Comparison of ENCODE assay signal across 8 cellular contexts in genomic region chr15:90664081-90664461, GRCh38. TPM values are rescaled to one million over a fixed set of nuclear protein-coding genes. Genes with fewer than 3 reads are reported as not detected.
A peak's percentile ranks its signal among the peaks of the same experiment; 100 is the strongest.
DNase-seq lines count a peak whose midpoint lies in the region; ATAC-seq and TF ChIP-seq lines count a peak whose summit lies in the region.
"Not testable (repeated sequence)": the region's sequence is repeated elsewhere in the genome, so short reads cannot be mapped to it uniquely, and the experiment has no call there.

No MANE protein-coding gene starts in this region.

- peaks cover 88% of the 10 kb centered on the region for H3K27me3 Mint-ChIP-seq in CD4-positive, CD25-positive, alpha-beta regulatory T cell
- H3K27me3 Mint-ChIP-seq in activated CD4-positive, alpha-beta T cell treated with anti-CD3 and anti-CD28 coated beads, Interleukin-2, amount 10 ng/mL, durations not matched to agents 24 days and 14 days; MCF 10A (ENCODE audit: insufficient read depth, unreplicated experiment); stimulated activated naive CD8-positive, alpha-beta T cell treated with anti-CD3 and anti-CD28 coated beads, Interleukin-15, amount 100 ng/mL, for 72 hours: not testable (repeated sequence)
- H3K27me3 Mint-ChIP-seq in activated T-helper 17 cell treated with anti-CD3 and anti-CD28 coated beads, Interleukin-2, amount 50 U/mL, for 72 hours: peaks cover 17% of the 10 kb centered on the region
- peaks cover 0 to 18% (median 12%) of the 10 kb centered on the region in 5 donors for H3K27me3 Mint-ChIP-seq in naive thymus-derived CD4-positive, alpha-beta T cell

- H3K9me3 ChIP-seq in CD4-positive, CD25-positive, alpha-beta regulatory T cell (ENCODE audit: control insufficient read depth in 2 of 2, low read length in 2 of 2); naive thymus-derived CD4-positive, alpha-beta T cell (ENCODE audit: control insufficient read depth in 2 of 3, low read length in 3 of 3): not testable (repeated sequence)

- BruUV-seq in MCF 10A (replicated peaks; lab: Mats Ljungman, UMichigan): TSS peak; percentile 34

- POLR2A ChIA-PET in MCF 10A (lab: Yijun Ruan, JAX): interaction anchor here (0.8 to 5.0 kb wide), 3 partner anchors 16 to 52 kb away, joined by 3 to 31 read pairs (median 3); no protein-coding TSS in a partner anchor
- POLR2A ChIA-PET in naive thymus-derived CD4-positive, alpha-beta T cell (lab: Charles Lee): interaction anchor here (0.7 to 2.5 kb wide), 5 partner anchors 13 to 153 kb away, joined by 3 to 8 read pairs (median 3); partner anchors contain the start of gene BLM

- not testable (repeated sequence) for H3K36me3 ChIP-seq in CD4-positive, CD25-positive, alpha-beta regulatory T cell (ENCODE audit: control insufficient read depth, insufficient read depth, low read length); naive thymus-derived CD4-positive, alpha-beta T cell (ENCODE audit: control insufficient read depth in 2 of 3, insufficient read depth in 3 of 3, low read length in 3 of 3)

- H3K36me3 Mint-ChIP-seq in CD4-positive, CD25-positive, alpha-beta regulatory T cell; activated T-helper 17 cell treated with anti-CD3 and anti-CD28 coated beads, Interleukin-2, amount 50 U/mL, for 72 hours (ENCODE audit: low read depth); MCF 10A (ENCODE audit: insufficient read depth, unreplicated experiment): not testable (repeated sequence)
- peaks cover 10% of the 10 kb centered on the region for H3K36me3 Mint-ChIP-seq in activated CD4-positive, alpha-beta T cell treated with anti-CD3 and anti-CD28 coated beads, Interleukin-2, amount 10 ng/mL, durations not matched to agents 24 days and 14 days (ENCODE audit: low read depth)
- H3K36me3 Mint-ChIP-seq in naive thymus-derived CD4-positive, alpha-beta T cell: peaks cover 0 to 21% (median 0%) of the 10 kb centered on the region in 5 donors

- not testable (repeated sequence) for H3K4me3 ChIP-seq in CD4-positive, CD25-positive, alpha-beta regulatory T cell (ENCODE audit: low read depth, low read length); naive thymus-derived CD4-positive, alpha-beta T cell (ENCODE audit: low read length)
- peak overlapping the region; percentile 75 for H3K4me3 ChIP-seq in GM12865 (ENCODE audit: low read depth, low read length)
- peak overlapping the region; percentile 73 for H3K4me3 ChIP-seq in NB4 (ENCODE audit: low read depth, low read length)

- TF ChIP-seq CTCF in GM12865 (IDR thresholded peaks at IDR 0.05; ENCODE audit: insufficient read depth, low read depth, low read length, missing control alignments); NB4 (IDR thresholded peaks at IDR 0.05; ENCODE audit: low read depth, low read length); MCF 10A (IDR thresholded peaks at IDR 0.05; ENCODE audit: unreplicated experiment): not testable (repeated sequence)

- intact Hi-C loops in activated CD4-positive, alpha-beta T cell treated with anti-CD3 and anti-CD28 coated beads, Interleukin-2, amount 10 ng/mL, durations not matched to agents 24 days and 14 days (cut with micrococcal nuclease): loop anchor here (2.0 kb wide), 1 partner anchor 23 kb away; no protein-coding TSS in a partner anchor
- intact Hi-C loops in MCF 10A (cut with micrococcal nuclease): not testable (repeated sequence)
- intact Hi-C loops in naive thymus-derived CD4-positive, alpha-beta T cell (cut with micrococcal nuclease): loop anchor here in 1 of 2 donors (5.0 kb wide), 1 partner anchor 153 kb away; no protein-coding TSS in a partner anchor

- peaks cover 38% of the 10 kb centered on the region for H3K27me3 ChIP-seq in CD4-positive, CD25-positive, alpha-beta regulatory T cell (ENCODE audit: control insufficient read depth, insufficient read depth, low read length)
- not testable (repeated sequence) for H3K27me3 ChIP-seq in naive thymus-derived CD4-positive, alpha-beta T cell (ENCODE audit: control insufficient read depth in 2 of 2, insufficient read depth in 2 of 2, low read length in 2 of 2)

- H3K4me1 ChIP-seq in CD4-positive, CD25-positive, alpha-beta regulatory T cell (ENCODE audit: control insufficient read depth, insufficient read depth, low read length, poor library complexity, severe bottlenecking): peaks cover 44% of the 10 kb centered on the region
- peaks cover 24 to 36% of the 10 kb centered on the region in 2 donors for H3K4me1 ChIP-seq in naive thymus-derived CD4-positive, alpha-beta T cell (ENCODE audit: control insufficient read depth in 2 of 2, insufficient read depth in 2 of 2, low read length in 2 of 2)

- H3K4me1 Mint-ChIP-seq in CD4-positive, CD25-positive, alpha-beta regulatory T cell: peaks cover 27 to 64% (median 49%) of the 10 kb centered on the region in 4 donors
- peaks cover 66% of the 10 kb centered on the region for H3K4me1 Mint-ChIP-seq in activated CD4-positive, alpha-beta T cell treated with anti-CD3 and anti-CD28 coated beads, Interleukin-2, amount 10 ng/mL, durations not matched to agents 24 days and 14 days
- H3K4me1 Mint-ChIP-seq in activated T-helper 17 cell treated with anti-CD3 and anti-CD28 coated beads, Interleukin-2, amount 50 U/mL, for 72 hours: peaks cover 44% of the 10 kb centered on the region
- H3K4me1 Mint-ChIP-seq in MCF 10A (ENCODE audit: insufficient read depth, unreplicated experiment): peaks cover 45% of the 10 kb centered on the region
- peaks cover 44 to 79% (median 69%) of the 10 kb centered on the region in 7 donors for H3K4me1 Mint-ChIP-seq in naive thymus-derived CD4-positive, alpha-beta T cell
- peaks cover 75% of the 10 kb centered on the region for H3K4me1 Mint-ChIP-seq in stimulated activated naive CD8-positive, alpha-beta T cell treated with anti-CD3 and anti-CD28 coated beads, Interleukin-15, amount 100 ng/mL, for 72 hours

- not testable (repeated sequence) for H3K9me3 Mint-ChIP-seq in CD4-positive, CD25-positive, alpha-beta regulatory T cell; activated CD4-positive, alpha-beta T cell treated with anti-CD3 and anti-CD28 coated beads, Interleukin-2, amount 10 ng/mL, durations not matched to agents 24 days and 14 days; activated T-helper 17 cell treated with anti-CD3 and anti-CD28 coated beads, Interleukin-2, amount 50 U/mL, for 72 hours; MCF 10A (ENCODE audit: unreplicated experiment); naive thymus-derived CD4-positive, alpha-beta T cell; stimulated activated naive CD8-positive, alpha-beta T cell treated with anti-CD3 and anti-CD28 coated beads, Interleukin-15, amount 100 ng/mL, for 72 hours

- not testable (repeated sequence) for H3K27ac ChIP-seq in CD4-positive, CD25-positive, alpha-beta regulatory T cell (ENCODE audit: insufficient read depth, low read length, poor library complexity, severe bottlenecking); naive thymus-derived CD4-positive, alpha-beta T cell (ENCODE audit: low read depth, low read length)

- CTCF ChIA-PET in MCF 10A (lab: Yijun Ruan, JAX): interaction anchor here (0.6 to 1.7 kb wide), 4 partner anchors 222 to 1645 kb away, joined by 3 to 5 read pairs (median 4); partner anchors contain the start of gene UNC45A
- CTCF ChIA-PET in naive thymus-derived CD4-positive, alpha-beta T cell (lab: Charles Lee): not testable (repeated sequence)

- peak overlapping the region; percentile 72 to 82 (median 77) for H3K4me3 Mint-ChIP-seq in CD4-positive, CD25-positive, alpha-beta regulatory T cell
- peak overlapping the region; percentile 87 for H3K4me3 Mint-ChIP-seq in activated CD4-positive, alpha-beta T cell treated with anti-CD3 and anti-CD28 coated beads, Interleukin-2, amount 10 ng/mL, durations not matched to agents 24 days and 14 days
- H3K4me3 Mint-ChIP-seq in activated T-helper 17 cell treated with anti-CD3 and anti-CD28 coated beads, Interleukin-2, amount 50 U/mL, for 72 hours: peak overlapping the region; percentile 86
- H3K4me3 Mint-ChIP-seq in MCF 10A (ENCODE audit: unreplicated experiment): peak overlapping the region; percentile 73
- H3K4me3 Mint-ChIP-seq in naive thymus-derived CD4-positive, alpha-beta T cell: peak overlapping the region; percentile 74 to 90 (median 82)
- H3K4me3 Mint-ChIP-seq in stimulated activated naive CD8-positive, alpha-beta T cell treated with anti-CD3 and anti-CD28 coated beads, Interleukin-15, amount 100 ng/mL, for 72 hours: peak overlapping the region; percentile 86 to 88

- TF ChIP-seq POLR2A in NB4 (IDR thresholded peaks at IDR 0.05; ENCODE audit: extremely low read depth, insufficient read length): not testable (repeated sequence)

- not testable (repeated sequence) for DNase-seq in CD4-positive, CD25-positive, alpha-beta regulatory T cell; NB4 (ENCODE audit: low read depth); activated CD4-positive, alpha-beta T cell treated with anti-CD3 and anti-CD28 coated beads, Interleukin-2, amount 10 ng/mL, durations not matched to agents 24 days and 14 days; MCF 10A (ENCODE audit: unreplicated experiment); naive thymus-derived CD4-positive, alpha-beta T cell; stimulated activated naive CD8-positive, alpha-beta T cell treated with anti-CD3 and anti-CD28 coated beads, Interleukin-15, amount 100 ng/mL, for 72 hours
- DNase-seq in GM12865 (ENCODE audit: low read depth): peak; percentile 61

- not testable (repeated sequence) for ATAC-seq in CD4-positive, CD25-positive, alpha-beta regulatory T cell (ENCODE audit: low read depth in 2 of 2); activated T-helper 17 cell treated with anti-CD3 and anti-CD28 coated beads, Interleukin-2, amount 50 U/mL, for 72 hours (replicated peaks); naive thymus-derived CD4-positive, alpha-beta T cell; stimulated activated naive CD8-positive, alpha-beta T cell treated with anti-CD3 and anti-CD28 coated beads, Interleukin-15, amount 100 ng/mL, for 72 hours

- H3K27ac Mint-ChIP-seq in CD4-positive, CD25-positive, alpha-beta regulatory T cell: peak overlapping the region in 1 of 3 donors; percentile 20
- H3K27ac Mint-ChIP-seq in activated CD4-positive, alpha-beta T cell treated with anti-CD3 and anti-CD28 coated beads, Interleukin-2, amount 10 ng/mL, durations not matched to agents 24 days and 14 days: peak overlapping the region; percentile 92
- peak overlapping the region; percentile 79 for H3K27ac Mint-ChIP-seq in activated T-helper 17 cell treated with anti-CD3 and anti-CD28 coated beads, Interleukin-2, amount 50 U/mL, for 72 hours
- peak overlapping the region; percentile 86 for H3K27ac Mint-ChIP-seq in MCF 10A (ENCODE audit: low read depth, unreplicated experiment)
- peak overlapping the region in 4 of 9 donors; percentile 41 to 92 (median 69) for H3K27ac Mint-ChIP-seq in naive thymus-derived CD4-positive, alpha-beta T cell
- peak overlapping the region in 1 of 2 donors; percentile 95 for H3K27ac Mint-ChIP-seq in stimulated activated naive CD8-positive, alpha-beta T cell treated with anti-CD3 and anti-CD28 coated beads, Interleukin-15, amount 100 ng/mL, for 72 hours

RNA-seq across cellular contexts. Expression of gene BLM, which starts 53.1 kb away (rescaled TPM):
- total RNA-seq in CD4-positive, CD25-positive, alpha-beta regulatory T cell: 12.0 TPM
- 1 to 10 TPM; 6.3 to 7.8 (median 6.7) TPM for polyA plus RNA-seq in CD4-positive, CD25-positive, alpha-beta regulatory T cell
- total RNA-seq in activated CD4-positive, alpha-beta T cell treated with anti-CD3 and anti-CD28 coated beads, Interleukin-2, amount 10 ng/mL, durations not matched to agents 24 days and 14 days: 64.1 and 66.4 TPM in 2 replicates
- 10 to 100 TPM; 68.2 to 81.4 TPM for total RNA-seq in activated T-helper 17 cell treated with anti-CD3 and anti-CD28 coated beads, Interleukin-2, amount 50 U/mL, for 72 hours
- total RNA-seq in MCF 10A (2022): 2.8 and 5.2 TPM in 2 replicates
- 10 to 100 TPM in 1 of 5 experiments, 1 to 10 TPM in 4; 3.5 to 53.1 (median 6.6) TPM for total RNA-seq in naive thymus-derived CD4-positive, alpha-beta T cell
- polyA plus RNA-seq in naive thymus-derived CD4-positive, alpha-beta T cell: 1 to 10 TPM; 2.8 to 4.4 TPM
